29 cellular contexts compared by ENCODE assay signal in genomic region chr9:127210851-127211730, GRCh38.
DNase-seq lines count a peak whose midpoint lies in the region; ATAC-seq, FAIRE-seq and TF ChIP-seq lines count a peak whose summit lies in the region.
"Had no signal": no experiment of that assay in that cellular context is flagged by ENCODE, and none has a peak within 500 bp of the region (broad histone marks: within the 10 kb centered on the region; RNA-seq: fewer than 3 reads in every experiment).

No MANE protein-coding gene starts in this region.

- peaks cover 30% of the 10 kb centered on the region for H3K27me3 Mint-ChIP-seq in nephron progenitor cell (ENCODE audit: low read depth, poor library complexity)
- H3K27me3 Mint-ChIP-seq: activated B cell treated with CpG ODN at 0.5 μM for 24 hours; activated CD4-positive, alpha-beta memory T cell treated with anti-CD3 and anti-CD28 coated beads for 36 hours had no signal

- no peak for DNase-seq in D721Med (ENCODE audit: insufficient read length, low spot score)
- DNase-seq in brain microvascular endothelial cell, result no peak
- no peak for DNase-seq in nephron progenitor cell
- no peak for DNase-seq in AG08395 (ENCODE audit: low spot score)
- DNase-seq: activated B cell treated with CpG ODN at 0.5 μM for 24 hours; activated CD4-positive, alpha-beta memory T cell treated with anti-CD3 and anti-CD28 coated beads for 36 hours; activated gamma-delta T cell treated with Interleukin-2 at 50 U/mL for 16 hours; amniotic stem cell; colonic mucosa; DMS79; effector memory CD4-positive, alpha-beta T cell; foreskin melanocyte; GM23248; left ventricle myocardium superior; NCI-H1092; NCI-H187; NCI-H526 treated with DMSO at 0.1 percent for 48 hours; posterior cingulate gyrus; stimulated activated naive CD4-positive, alpha-beta T cell treated with Interleukin-2 at 50 U/mL for 16 hours; T-helper 9 cell had no signal

- TF ChIP-seq CTCF in D721Med (IDR thresholded peaks at IDR 0.05; ENCODE audit: insufficient read depth, missing control alignments) (peak; percentile 14), brain microvascular endothelial cell (IDR thresholded peaks at IDR 0.05; ENCODE audit: low read depth, low read length, missing control alignments) (peak; percentile 28), nephron progenitor cell (IDR thresholded peaks at IDR 0.05) (no peak)

- H3K36me3 Mint-ChIP-seq in nephron progenitor cell (ENCODE audit: low read depth), result no peaks in the 10 kb centered on the region
- H3K36me3 Mint-ChIP-seq: activated CD4-positive, alpha-beta memory T cell treated with anti-CD3 and anti-CD28 coated beads for 36 hours had no signal

- H3K4me1 Mint-ChIP-seq in nephron progenitor cell, result peaks cover 32% of the 10 kb centered on the region

- H3K4me3 ChIP-seq in BLaER1 (peak overlapping the region; percentile 34; the same call in 1 of the 2 replicates), brain microvascular endothelial cell (ENCODE audit: low read depth, low read length) (no peak overlapping the region)
- H3K4me3 ChIP-seq: colonic mucosa, esophagus muscularis mucosa, GM23248, hepatocyte, SK-N-MC had no signal

- H3K27ac Mint-ChIP-seq in nephron progenitor cell, result peak overlapping the region; percentile 13
- H3K27ac Mint-ChIP-seq: activated B cell treated with CpG ODN at 0.5 μM for 24 hours; activated CD4-positive, alpha-beta memory T cell treated with anti-CD3 and anti-CD28 coated beads for 36 hours had no signal

- H3K4me1 ChIP-seq in BLaER1, result peaks cover 55% of the 10 kb centered on the region
- H3K4me1 ChIP-seq: colonic mucosa had no signal

- H4K20me1 ChIP-seq in BLaER1, result peaks cover 25% of the 10 kb centered on the region

- H3K4me2 ChIP-seq in BLaER1, result peak overlapping the region; percentile 91
- H3K4me2 ChIP-seq: hepatocyte had no signal

- no peak overlapping the region for H3K4me3 Mint-ChIP-seq in nephron progenitor cell
- H3K4me3 Mint-ChIP-seq: activated B cell treated with CpG ODN at 0.5 μM for 24 hours; activated CD4-positive, alpha-beta memory T cell treated with anti-CD3 and anti-CD28 coated beads for 36 hours had no signal

- FAIRE-seq in D721Med (lab: Jason Lieb, UNC), result no peak
- FAIRE-seq: bronchial epithelial cell, GM18507, islet of Langerhans had no signal

- ATAC-seq in GM21381 (IDR thresholded peaks at IDR 0.05; ENCODE audit: unreplicated experiment), result no peak
- ATAC-seq in HG02884 (IDR thresholded peaks at IDR 0.05; ENCODE audit: unreplicated experiment), result no peak
- ATAC-seq: left ventricle myocardium superior had no signal

- H3K9me3 Mint-ChIP-seq in nephron progenitor cell, result no peaks in the 10 kb centered on the region
- H3K9me3 Mint-ChIP-seq: activated B cell treated with CpG ODN at 0.5 μM for 24 hours; activated CD4-positive, alpha-beta memory T cell treated with anti-CD3 and anti-CD28 coated beads for 36 hours had no signal

- no peak overlapping the region; the same call in 1 of the 2 replicates for H3K9ac ChIP-seq in BLaER1
- H3K9ac ChIP-seq: GM23248 had no signal

- H3K36me3 ChIP-seq in BLaER1, result no peaks in the 10 kb centered on the region
- no peaks in the 10 kb centered on the region for H3K36me3 ChIP-seq in brain microvascular endothelial cell (replicated peaks)
- H3K36me3 ChIP-seq: colonic mucosa had no signal

- in situ Hi-C loops in brain microvascular endothelial cell (cut with HindIII; ENCODE audit: low pct_ligation_motif_present, low sequenced_read_pairs), result loop anchor here (25.0 kb wide), 1 partner anchor 249 kb away; no protein-coding TSS in a partner anchor

- no peaks in the 10 kb centered on the region for H3K9me3 ChIP-seq in BLaER1
- H3K9me3 ChIP-seq: colonic mucosa, esophagus muscularis mucosa had no signal

- H3K27me3 ChIP-seq in BLaER1, result no peaks in the 10 kb centered on the region
- H3K27me3 ChIP-seq in brain microvascular endothelial cell (replicated peaks), result peaks cover 2% of the 10 kb centered on the region
- H3K27me3 ChIP-seq: colonic mucosa, esophagus muscularis mucosa, hepatocyte had no signal

- no peak overlapping the region; the same call in 1 of the 2 replicates for H3K27ac ChIP-seq in BLaER1
- H3K27ac ChIP-seq in brain microvascular endothelial cell, result no peak overlapping the region
- H3K27ac ChIP-seq: colonic mucosa, esophagus muscularis mucosa, GM23248, hepatocyte, SK-N-MC had no signal
